8 cellular contexts compared by ENCODE assay signal in the genomic region with DNA sequence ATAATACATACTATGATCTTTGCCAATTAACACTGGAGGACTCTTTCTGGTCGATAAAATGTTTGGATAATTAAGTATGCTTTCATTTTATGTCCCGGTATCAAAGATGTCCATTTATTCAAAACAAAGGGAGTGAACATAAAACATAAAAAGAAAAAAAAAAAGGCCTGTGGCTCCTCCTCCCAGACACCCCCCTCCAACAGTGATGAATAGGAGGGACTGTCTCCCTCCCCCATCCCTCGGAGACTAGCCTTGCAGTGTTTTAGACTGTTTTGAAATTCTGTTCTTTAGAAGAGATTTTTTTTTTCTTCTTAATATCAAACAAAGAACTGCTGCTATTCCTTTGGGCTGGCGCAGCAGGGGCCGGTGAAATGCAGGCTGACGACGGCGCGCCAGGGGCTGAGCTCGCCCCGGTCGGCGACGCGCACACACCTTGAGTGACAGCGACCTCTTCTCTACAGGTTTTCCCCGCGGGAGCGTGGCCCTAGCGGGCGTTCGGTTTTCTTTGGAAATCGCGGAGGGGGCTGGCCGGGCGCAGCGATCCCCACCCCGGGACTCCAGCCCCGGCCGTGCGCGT. TPM values are rescaled to one million over a fixed set of nuclear protein-coding genes. Genes with fewer than 3 reads are reported as not detected.
DNase-seq lines count a peak whose midpoint lies in the region; ATAC-seq, FAIRE-seq and TF ChIP-seq lines count a peak whose summit lies in the region.

A gene with protein sequence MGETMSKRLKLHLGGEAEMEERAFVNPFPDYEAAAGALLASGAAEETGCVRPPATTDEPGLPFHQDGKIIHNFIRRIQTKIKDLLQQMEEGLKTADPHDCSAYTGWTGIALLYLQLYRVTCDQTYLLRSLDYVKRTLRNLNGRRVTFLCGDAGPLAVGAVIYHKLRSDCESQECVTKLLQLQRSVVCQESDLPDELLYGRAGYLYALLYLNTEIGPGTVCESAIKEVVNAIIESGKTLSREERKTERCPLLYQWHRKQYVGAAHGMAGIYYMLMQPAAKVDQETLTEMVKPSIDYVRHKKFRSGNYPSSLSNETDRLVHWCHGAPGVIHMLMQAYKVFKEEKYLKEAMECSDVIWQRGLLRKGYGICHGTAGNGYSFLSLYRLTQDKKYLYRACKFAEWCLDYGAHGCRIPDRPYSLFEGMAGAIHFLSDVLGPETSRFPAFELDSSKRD (plus strand): TSS at position 235 of the 577 bp plus-strand sequence. CDS start 689 bp downstream, outside the sequence.

- TF ChIP-seq CTCF in glutamatergic neuron (IDR thresholded peaks at IDR 0.05; ENCODE audit: partially characterized antibody, unreplicated experiment) (no peak), D721Med (IDR thresholded peaks at IDR 0.05; ENCODE audit: insufficient read depth, missing control alignments) (no peak)

- peaks cover 5% of the 10 kb centered on the region for H3K27me3 Mint-ChIP-seq in activated naive CD4-positive, alpha-beta T cell treated with anti-CD3 and anti-CD28 coated beads, Interleukin-2, amount 10 ng/mL, durations not matched to agents 7 days and 5 days
- H3K27me3 Mint-ChIP-seq in glutamatergic neuron (ENCODE audit: unreplicated experiment) = peaks cover 13% of the 10 kb centered on the region

- peak within 1 kb of the TSS; percentile 94 for H3K27ac Mint-ChIP-seq in activated naive CD4-positive, alpha-beta T cell treated with anti-CD3 and anti-CD28 coated beads, Interleukin-2, amount 10 ng/mL, durations not matched to agents 7 days and 5 days
- peak within 1 kb of the TSS; percentile 98 for H3K27ac Mint-ChIP-seq in glutamatergic neuron (ENCODE audit: unreplicated experiment)

- DNase-seq in AG08396 (ENCODE audit: low spot score) (peak; percentile 63), NCI-H510A (lab: John Stamatoyannopoulos, UW) (peak; percentile 71), glutamatergic neuron (no peak), pons (ENCODE audit: low spot score) (peak; percentile 77), D721Med (ENCODE audit: insufficient read length, low spot score) (no peak)
- DNase-seq in activated naive CD4-positive, alpha-beta T cell treated with anti-CD3 and anti-CD28 coated beads, Interleukin-2, amount 10 ng/mL, durations not matched to agents 7 days and 5 days = no peak

- no peak for FAIRE-seq in D721Med (lab: Jason Lieb, UNC)

- peak within 1 kb of the TSS; percentile 85 for H3K4me3 Mint-ChIP-seq in activated naive CD4-positive, alpha-beta T cell treated with anti-CD3 and anti-CD28 coated beads, Interleukin-2, amount 10 ng/mL, durations not matched to agents 7 days and 5 days
- peak within 1 kb of the TSS; percentile 91 for H3K4me3 Mint-ChIP-seq in glutamatergic neuron (ENCODE audit: unreplicated experiment)

- CTCF ChIA-PET in activated naive CD4-positive, alpha-beta T cell treated with anti-CD3 and anti-CD28 coated beads, Interleukin-2, amount 10 ng/mL, durations not matched to agents 7 days and 5 days (lab: Charles Lee) = no interaction called here

- H3K4me1 Mint-ChIP-seq in activated naive CD4-positive, alpha-beta T cell treated with anti-CD3 and anti-CD28 coated beads, Interleukin-2, amount 10 ng/mL, durations not matched to agents 7 days and 5 days = peaks cover 30% of the 10 kb centered on the region
- peaks cover 9% of the 10 kb centered on the region for H3K4me1 Mint-ChIP-seq in glutamatergic neuron (ENCODE audit: low read depth, unreplicated experiment)

- peak; percentile 47 for ATAC-seq in GM18870 (IDR thresholded peaks at IDR 0.05; ENCODE audit: unreplicated experiment)
- peak; percentile 30 for ATAC-seq in HG03097 (IDR thresholded peaks at IDR 0.05; ENCODE audit: low FRiP score, unreplicated experiment)

- peaks cover 10% of the 10 kb centered on the region for H3K36me3 Mint-ChIP-seq in activated naive CD4-positive, alpha-beta T cell treated with anti-CD3 and anti-CD28 coated beads, Interleukin-2, amount 10 ng/mL, durations not matched to agents 7 days and 5 days
- no peaks in the 10 kb centered on the region for H3K36me3 Mint-ChIP-seq in glutamatergic neuron (ENCODE audit: unreplicated experiment)

- no peaks in the 10 kb centered on the region for H3K9me3 Mint-ChIP-seq in activated naive CD4-positive, alpha-beta T cell treated with anti-CD3 and anti-CD28 coated beads, Interleukin-2, amount 10 ng/mL, durations not matched to agents 7 days and 5 days
- H3K9me3 Mint-ChIP-seq in glutamatergic neuron (ENCODE audit: unreplicated experiment) = peaks cover 19% of the 10 kb centered on the region

RNA-seq across cellular contexts. Expression of the gene that starts here (rescaled TPM):
- total RNA-seq in glutamatergic neuron (ENCODE audit: unreplicated experiment) = 24.1 TPM

Comparison
In these comparisons a context has a peak if more than half of its experiments do, and no peak if none do; other contexts are left out.
1. DNase-seq: peak in AG08396 (single experiment), NCI-H510A (single experiment) and pons (single experiment); none in activated naive CD4-positive, alpha-beta T cell treated with anti-CD3 and anti-CD28 coated beads, Interleukin-2, amount 10 ng/mL, durations not matched to agents 7 days and 5 days (single experiment), glutamatergic neuron (single experiment) and D721Med (single experiment).